Comparison of ENCODE assay signal across 31 cellular contexts in the genomic region with DNA sequence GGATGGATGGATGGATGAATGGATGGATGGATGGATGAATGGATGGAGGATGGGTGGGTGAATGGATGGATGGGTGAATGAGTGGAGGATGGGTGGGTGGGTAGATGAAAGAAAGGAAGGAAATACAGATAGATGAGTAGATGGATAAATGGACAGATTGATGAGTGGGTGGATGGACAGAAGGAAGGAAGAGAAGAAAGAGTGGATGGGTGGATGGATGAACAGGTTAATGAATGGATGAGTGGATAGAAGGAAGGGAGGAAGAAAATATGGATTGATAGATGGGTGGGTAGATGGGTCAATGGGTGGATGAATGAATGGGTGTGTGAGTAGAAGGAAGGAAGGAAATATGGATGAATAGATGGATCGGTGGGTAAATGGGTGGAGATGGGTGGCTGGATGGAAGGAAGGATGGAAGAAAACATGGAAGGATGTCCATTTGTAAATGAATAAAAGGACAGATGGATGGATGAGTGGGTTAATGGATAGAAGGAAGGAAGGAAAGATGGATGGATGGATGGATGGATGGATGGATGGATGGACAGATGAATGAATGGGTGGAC.
"Had no signal": no experiment of that assay in that cellular context is flagged by ENCODE, and none has a peak within 500 bp of the region (broad histone marks: within the 10 kb centered on the region; RNA-seq: fewer than 3 reads in every experiment).

No MANE protein-coding gene starts in this region.

- H3K27me3 ChIP-seq: ascending aorta, breast epithelium, cardiac muscle cell, dorsolateral prefrontal cortex, esophagus muscularis mucosa, heart right ventricle had no signal

- H3K27ac Mint-ChIP-seq: activated CD4-positive, alpha-beta memory T cell treated with anti-CD3 and anti-CD28 coated beads for 36 hours; activated CD4-positive, alpha-beta T cell treated with anti-CD3 and anti-CD28 coated beads for 36 hours; activated CD4-positive, alpha-beta T cell treated with anti-CD3 and anti-CD28 coated beads, Interleukin-2, amount 10 ng/mL, durations not matched to agents 24 days and 14 days; activated CD8-positive, alpha-beta memory T cell treated with anti-CD3 and anti-CD28 coated beads, Interleukin-2, amount 10 ng/mL, durations not matched to agents 7 days and 5 days; activated CD8-positive, alpha-beta T cell treated with anti-CD3 and anti-CD28 coated beads, Interleukin-2, amount 10 ng/mL, durations not matched to agents 7 days and 5 days; activated naive CD4-positive, alpha-beta T cell treated with anti-CD3 and anti-CD28 coated beads, Interleukin-2, amount 10 ng/mL, durations not matched to agents 7 days and 5 days; activated naive CD4-positive, alpha-beta T cell treated with anti-CD3 and anti-CD28 coated beads, Interleukin-2, amount 50 U/mL, for 72 hours; activated naive CD8-positive, alpha-beta T cell treated with anti-CD3 and anti-CD28 coated beads, Interleukin-2, amount 10 ng/mL, durations not matched to agents 7 days and 5 days; dendritic cell treated with granulocyte-macrophage colony-stimulating factor and Interleukin-4, amounts not matched to agents 40 ng/mL and 50 ng/mL, for 4 days; effector memory CD8-positive, alpha-beta T cell; T-cell had no signal

- H3K9me3 Mint-ChIP-seq: activated CD4-positive, alpha-beta memory T cell treated with anti-CD3 and anti-CD28 coated beads for 36 hours; activated naive CD4-positive, alpha-beta T cell treated with anti-CD3 and anti-CD28 coated beads, Interleukin-2, amount 10 ng/mL, durations not matched to agents 7 days and 5 days; dendritic cell treated with granulocyte-macrophage colony-stimulating factor and Interleukin-4, amounts not matched to agents 40 ng/mL and 50 ng/mL, for 4 days had no signal

- H3K36me3 ChIP-seq: ascending aorta, breast epithelium, cardiac muscle cell, esophagus muscularis mucosa, gastrocnemius medialis, heart right ventricle had no signal

- H3K9me3 ChIP-seq: ascending aorta, breast epithelium, esophagus muscularis mucosa, gastrocnemius medialis, heart right ventricle had no signal

- H3K36me3 Mint-ChIP-seq: activated CD4-positive, alpha-beta memory T cell treated with anti-CD3 and anti-CD28 coated beads for 36 hours; activated CD8-positive, alpha-beta memory T cell treated with anti-CD3 and anti-CD28 coated beads, Interleukin-2, amount 10 ng/mL, durations not matched to agents 7 days and 5 days; activated naive CD4-positive, alpha-beta T cell treated with anti-CD3 and anti-CD28 coated beads, Interleukin-2, amount 10 ng/mL, durations not matched to agents 7 days and 5 days; activated naive CD4-positive, alpha-beta T cell treated with anti-CD3 and anti-CD28 coated beads, Interleukin-2, amount 50 U/mL, for 72 hours; activated naive CD8-positive, alpha-beta T cell treated with anti-CD3 and anti-CD28 coated beads, Interleukin-2, amount 10 ng/mL, durations not matched to agents 7 days and 5 days; brain; T-cell had no signal

- H3K4me1 ChIP-seq: breast epithelium, foreskin keratinocyte had no signal

- H3K4me3 ChIP-seq: ascending aorta, breast epithelium, cardiac muscle cell, coronary artery, dorsolateral prefrontal cortex, esophagus muscularis mucosa, gastrocnemius medialis, heart right ventricle had no signal

- H3K27ac ChIP-seq: ascending aorta, breast epithelium, cardiac muscle cell, coronary artery, dorsolateral prefrontal cortex, esophagus muscularis mucosa, foreskin keratinocyte, gastrocnemius medialis, heart right ventricle had no signal

- H3K27me3 Mint-ChIP-seq: activated CD4-positive, alpha-beta memory T cell treated with anti-CD3 and anti-CD28 coated beads for 36 hours; activated CD4-positive, alpha-beta T cell treated with anti-CD3 and anti-CD28 coated beads for 36 hours; T-cell had no signal

- DNase-seq: activated CD4-positive, alpha-beta memory T cell treated with anti-CD3 and anti-CD28 coated beads for 36 hours; activated CD4-positive, alpha-beta T cell treated with anti-CD3 and anti-CD28 coated beads for 36 hours; activated CD4-positive, alpha-beta T cell treated with anti-CD3 and anti-CD28 coated beads, Interleukin-2, amount 10 ng/mL, durations not matched to agents 24 days and 14 days; activated CD4-positive, CD25-positive, alpha-beta regulatory T cell; activated CD4-positive, CD25-positive, alpha-beta regulatory T cell treated with anti-CD3 and anti-CD28 coated beads, Interleukin-2, amount 50 U/mL, for 72 hours; activated CD8-positive, alpha-beta memory T cell treated with anti-CD3 and anti-CD28 coated beads, Interleukin-2, amount 10 ng/mL, durations not matched to agents 7 days and 5 days; activated CD8-positive, alpha-beta memory T cell treated with anti-CD3 and anti-CD28 coated beads, Interleukin-2, amount 50 U/mL, for 4 hours; activated CD8-positive, alpha-beta T cell treated with anti-CD3 and anti-CD28 coated beads, Interleukin-2, amount 10 ng/mL, durations not matched to agents 7 days and 5 days; activated gamma-delta T cell; activated naive CD4-positive, alpha-beta T cell; activated naive CD4-positive, alpha-beta T cell treated with anti-CD3 and anti-CD28 coated beads, Interleukin-2, amount 10 ng/mL, durations not matched to agents 7 days and 5 days; activated naive CD8-positive, alpha-beta T cell treated with anti-CD3 and anti-CD28 coated beads, Interleukin-2, amount 10 ng/mL, durations not matched to agents 7 days and 5 days; activated T-cell treated with anti-CD3 and anti-CD28 coated beads, Interleukin-2, amount 50 U/mL, for 1 hour; activated T-cell treated with anti-CD3 and anti-CD28 coated beads, Interleukin-2, amount 50 U/mL, for 48 hours; central memory CD4-positive, alpha-beta T cell; dorsolateral prefrontal cortex; effector memory CD8-positive, alpha-beta T cell; erythroblast; foreskin keratinocyte; gastrocnemius medialis; heart right ventricle; T-cell; T-helper 2 cell had no signal

- ATAC-seq: activated CD4-positive, alpha-beta T cell treated with anti-CD3 and anti-CD28 coated beads for 36 hours; activated CD8-positive, alpha-beta memory T cell treated with anti-CD3 and anti-CD28 coated beads, Interleukin-2, amount 10 ng/mL, durations not matched to agents 7 days and 5 days; activated CD8-positive, alpha-beta T cell treated with anti-CD3 and anti-CD28 coated beads, Interleukin-2, amount 10 ng/mL, durations not matched to agents 7 days and 5 days; activated naive CD4-positive, alpha-beta T cell treated with anti-CD3 and anti-CD28 coated beads, Interleukin-2, amount 50 U/mL, for 72 hours; effector memory CD8-positive, alpha-beta T cell; foreskin keratinocyte; gastrocnemius medialis; heart right ventricle; T-cell had no signal

- H3K4me3 Mint-ChIP-seq: activated CD4-positive, alpha-beta memory T cell treated with anti-CD3 and anti-CD28 coated beads for 36 hours; activated CD4-positive, alpha-beta T cell treated with anti-CD3 and anti-CD28 coated beads for 36 hours; activated CD4-positive, alpha-beta T cell treated with anti-CD3 and anti-CD28 coated beads, Interleukin-2, amount 10 ng/mL, durations not matched to agents 24 days and 14 days; activated CD8-positive, alpha-beta memory T cell treated with anti-CD3 and anti-CD28 coated beads, Interleukin-2, amount 10 ng/mL, durations not matched to agents 7 days and 5 days; activated CD8-positive, alpha-beta T cell treated with anti-CD3 and anti-CD28 coated beads, Interleukin-2, amount 10 ng/mL, durations not matched to agents 7 days and 5 days; activated naive CD4-positive, alpha-beta T cell treated with anti-CD3 and anti-CD28 coated beads, Interleukin-2, amount 10 ng/mL, durations not matched to agents 7 days and 5 days; activated naive CD8-positive, alpha-beta T cell treated with anti-CD3 and anti-CD28 coated beads, Interleukin-2, amount 10 ng/mL, durations not matched to agents 7 days and 5 days; brain; dendritic cell treated with granulocyte-macrophage colony-stimulating factor and Interleukin-4, amounts not matched to agents 40 ng/mL and 50 ng/mL, for 4 days; effector memory CD8-positive, alpha-beta T cell; T-cell had no signal
